ENCODE assay signal across 22 cellular contexts in the genomic region with DNA sequence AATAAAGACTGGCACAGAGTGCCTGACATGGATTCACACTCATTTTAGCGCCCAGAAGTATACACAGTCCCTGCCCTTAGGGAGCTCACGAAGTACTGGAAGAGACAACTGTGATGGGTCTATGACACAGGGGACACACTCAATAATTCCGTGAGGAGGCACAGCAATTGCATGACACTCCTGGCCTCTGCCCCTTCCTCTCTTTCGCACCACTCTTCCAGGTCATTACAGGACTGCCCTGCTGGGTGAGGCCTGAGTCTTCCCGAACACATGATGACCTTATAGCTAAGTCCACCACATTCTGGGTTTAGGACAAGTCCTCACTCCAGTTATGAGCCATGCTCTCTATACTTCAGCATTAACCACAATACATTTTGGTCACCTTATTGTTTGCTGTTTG.
A peak's percentile ranks its signal among the peaks of the same experiment; 100 is the strongest.
DNase-seq lines count a peak whose midpoint lies in the region; ATAC-seq and TF ChIP-seq lines count a peak whose summit lies in the region.
"Had no signal": no experiment of that assay in that cellular context is flagged by ENCODE, and none has a peak within 500 bp of the region (broad histone marks: within the 10 kb centered on the region; RNA-seq: fewer than 3 reads in every experiment).

No MANE protein-coding gene starts in this region.

- DNase-seq in heart right ventricle (no peak), right atrium auricular region (ENCODE audit: low spot score) (no peak), left lobe of liver (ENCODE audit: low spot score) (no peak), aorta (no peak), DMS79 (lab: John Stamatoyannopoulos, UW) (no peak), KG1 (lab: John Stamatoyannopoulos, UW) (no peak), SW480 (ENCODE audit: low spot score) (no peak)
- DNase-seq: CD4-positive, alpha-beta memory T cell; GDM1; HFFc6; NCI-H1048; NCI-H1694; NCI-H2227 treated with DMSO at 0.1 percent for 48 hours; NCI-H526 treated with DMSO at 0.1 percent for 48 hours; SK-N-SH had no signal

- peaks cover 3% of the 10 kb centered on the region for H3K9me3 Mint-ChIP-seq in nephron
- H3K9me3 Mint-ChIP-seq: GM23338, HFFc6 had no signal

- H3K27ac Mint-ChIP-seq in nephron: peak overlapping the region; percentile 49 to 85 (median 80)
- H3K27ac Mint-ChIP-seq: CD4-positive, alpha-beta memory T cell; GM23338; HFFc6; IgD-negative memory B cell had no signal

- H3K4me3 Mint-ChIP-seq in nephron: no peak overlapping the region
- H3K4me3 Mint-ChIP-seq: CD4-positive, alpha-beta memory T cell; GM23338; HFFc6; IgD-negative memory B cell had no signal

- H3K4me1 ChIP-seq in heart right ventricle: peaks cover 0 to 57% (median 21%) of the 10 kb centered on the region in 9 donors
- peaks cover 0 to 30% of the 10 kb centered on the region in 2 donors for H3K4me1 ChIP-seq in right atrium auricular region
- H3K4me1 ChIP-seq in aorta (ENCODE audit: control insufficient read depth in 1 of 2, insufficient read depth in 2 of 2, low read length in 2 of 2): peaks cover 0 to 5% of the 10 kb centered on the region in 2 donors
- H3K4me1 ChIP-seq: HAP-1 had no signal

- intact Hi-C loops in heart right ventricle (cut with DNase I): loop anchor here in 4 of 10 donors (5.0 to 10.0 kb wide), 3 partner anchors 81 to 131 kb away; partner anchors contain the start of gene GNA14 (in 1 of the 4)
- intact Hi-C loops in aorta (cut with DNase I): no loop called here

- H3K36me3 ChIP-seq in heart right ventricle: no peaks in the 10 kb centered on the region
- no peaks in the 10 kb centered on the region for H3K36me3 ChIP-seq in right atrium auricular region
- no peaks in the 10 kb centered on the region for H3K36me3 ChIP-seq in aorta (ENCODE audit: control insufficient read depth in 1 of 2, insufficient read depth in 2 of 2, low read length in 1 of 2)
- H3K36me3 ChIP-seq: BLaER1 treated with 17β-estradiol and CSF1 and Interleukin-3, amounts not matched to agents 10 nM and 100 nM; HAP-1 had no signal

- H3K27ac ChIP-seq in heart right ventricle: peak overlapping the region in 8 of 10 donors; percentile 0 to 79 (median 34)
- H3K27ac ChIP-seq in right atrium auricular region: no peak overlapping the region
- no peak overlapping the region for H3K27ac ChIP-seq in aorta (ENCODE audit: low read depth in 1 of 2, low read length in 2 of 2)

- ATAC-seq in heart right ventricle (no peak), left lobe of liver (peak; percentile 11), aorta (ENCODE audit: low FRiP score) (peak; percentile 23)
- ATAC-seq: GM12878, GM23338, Panc1 had no signal

- no peaks in the 10 kb centered on the region for H3K36me3 Mint-ChIP-seq in nephron (ENCODE audit: low read depth)
- H3K36me3 Mint-ChIP-seq: CD4-positive, alpha-beta memory T cell; IgD-negative memory B cell had no signal

- WGBS in heart right ventricle, 2 donors: 85 to 88% methylated on average over 5 of the region's 5 CpGs
- WGBS in aorta, 2 donors: 95 to 96% methylated on average over 5 of the region's 5 CpGs

- no peak for TF ChIP-seq CTCF in heart right ventricle (IDR thresholded peaks at IDR 0.05)
- TF ChIP-seq CTCF in right atrium auricular region (IDR thresholded peaks at IDR 0.05): no peak
- TF ChIP-seq CTCF in nephron (IDR thresholded peaks at IDR 0.05; ENCODE audit: unreplicated experiment in 3 of 3): no peak

- H3K27me3 Mint-ChIP-seq in nephron (ENCODE audit: low read depth): no peaks in the 10 kb centered on the region

- H3K27me3 ChIP-seq in heart right ventricle (no peaks in the 10 kb centered on the region), right atrium auricular region (no peaks in the 10 kb centered on the region), aorta (ENCODE audit: control insufficient read depth in 1 of 2, insufficient read depth in 2 of 2, low read length in 1 of 2) (no peaks in the 10 kb centered on the region)
- H3K27me3 ChIP-seq: BLaER1 treated with 17β-estradiol and CSF1 and Interleukin-3, amounts not matched to agents 10 nM and 100 nM had no signal

- peaks cover 44% of the 10 kb centered on the region for H3K4me1 Mint-ChIP-seq in nephron
- H3K4me1 Mint-ChIP-seq: IgD-negative memory B cell had no signal

- H3K4me3 ChIP-seq in heart right ventricle: no peak overlapping the region
- no peak overlapping the region for H3K4me3 ChIP-seq in right atrium auricular region
- no peak overlapping the region for H3K4me3 ChIP-seq in aorta (ENCODE audit: low read length in 2 of 2)
- H3K4me3 ChIP-seq: GM12878, GM23338, HAP-1 had no signal

- H3K9me3 ChIP-seq in heart right ventricle: no peaks in the 10 kb centered on the region
- no peaks in the 10 kb centered on the region for H3K9me3 ChIP-seq in right atrium auricular region
- H3K9me3 ChIP-seq in aorta (ENCODE audit: control insufficient read depth, low read length): no peaks in the 10 kb centered on the region
- H3K9me3 ChIP-seq: HAP-1, SK-N-SH had no signal

Comparison
In these comparisons a context has a peak if more than half of its experiments do, and no peak if none do; other contexts are left out.
1. H3K27ac ChIP-seq: peak in heart right ventricle (8 of 10); none in right atrium auricular region (0 of 2) and aorta (0 of 2).
2. ATAC-seq: peak in left lobe of liver (single experiment) and aorta (single experiment); none in heart right ventricle (0 of 8).